ENCODE assay signal across 30 cellular contexts in the genomic region with DNA sequence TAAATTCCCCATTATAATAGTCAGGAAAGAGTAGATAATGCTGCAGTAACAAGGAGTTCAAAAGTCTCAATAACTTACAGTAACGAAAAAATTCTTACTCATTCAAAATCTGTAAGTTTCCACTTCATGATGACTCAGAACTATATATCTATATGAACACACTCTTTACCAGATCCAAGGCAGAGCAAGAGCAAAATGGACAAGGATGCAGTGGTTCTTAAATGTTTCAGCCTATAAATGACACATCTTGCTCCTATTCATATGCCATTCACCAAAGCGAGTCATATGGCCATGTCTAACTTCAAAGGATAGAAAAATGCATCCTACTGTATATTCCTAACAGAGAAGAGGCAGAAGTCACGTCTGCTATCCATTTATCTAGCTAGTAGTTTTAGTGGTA.
"Had no signal": no experiment of that assay in that cellular context is flagged by ENCODE, and none has a peak within 500 bp of the region (broad histone marks: within the 10 kb centered on the region; RNA-seq: fewer than 3 reads in every experiment).

No MANE protein-coding gene starts in this region.

- H3K27me3 ChIP-seq: adrenal gland, dorsolateral prefrontal cortex, neutrophil, sigmoid colon, upper lobe of right lung had no signal

- H3K27me3 Mint-ChIP-seq: activated CD4-positive, alpha-beta T cell treated with anti-CD3 and anti-CD28 coated beads for 36 hours; activated naive CD8-positive, alpha-beta T cell treated with anti-CD3 and anti-CD28 coated beads for 36 hours; stimulated activated naive CD8-positive, alpha-beta T cell treated with anti-CD3 and anti-CD28 coated beads, Interleukin-15, Interleukin-2, amounts not matched to agents 100 ng/mL and 50 ng/mL, for 24 hours had no signal

- H3K4me1 ChIP-seq: adrenal gland, sigmoid colon, upper lobe of right lung had no signal

- H3K4me1 Mint-ChIP-seq: activated CD4-positive, alpha-beta T cell treated with anti-CD3 and anti-CD28 coated beads for 36 hours; activated naive CD8-positive, alpha-beta T cell treated with anti-CD3 and anti-CD28 coated beads for 36 hours; brain; nephron progenitor cell; stimulated activated effector memory CD8-positive, alpha-beta T cell treated with anti-CD3 and anti-CD28 coated beads, Interleukin-12 subunit alpha, Interleukin-12 subunit beta, amount 100 ng/mL, for 72 hours had no signal

- H3K36me3 ChIP-seq: adrenal gland, neutrophil, sigmoid colon, thoracic aorta, upper lobe of right lung had no signal

- ATAC-seq: activated CD4-positive, alpha-beta T cell treated with anti-CD3 and anti-CD28 coated beads for 36 hours; left cardiac atrium; left ventricle myocardium superior; stimulated activated effector memory CD8-positive, alpha-beta T cell treated with anti-CD3 and anti-CD28 coated beads, Interleukin-12 subunit alpha, Interleukin-12 subunit beta, amount 100 ng/mL, for 72 hours; upper lobe of right lung had no signal

- H3K27ac Mint-ChIP-seq: activated CD4-positive, alpha-beta T cell treated with anti-CD3 and anti-CD28 coated beads for 36 hours; activated naive CD4-positive, alpha-beta T cell treated with anti-CD3 and anti-CD28 coated beads for 36 hours; activated naive CD8-positive, alpha-beta T cell treated with anti-CD3 and anti-CD28 coated beads for 36 hours; activated T-helper 1 cell treated with anti-CD3 and anti-CD28 coated beads, Interleukin-12 subunit alpha, Interleukin-12 subunit beta, Interleukin-2, Interleukin-4 antibody, amounts not matched to agents 30 ng/mL and 10 ng/mL and 1 ng/mL, durations not matched to agents 14 hours and 24 hours and 36 hours; brain; nephron progenitor cell; stimulated activated effector memory CD8-positive, alpha-beta T cell treated with anti-CD3 and anti-CD28 coated beads, Interleukin-12 subunit alpha, Interleukin-12 subunit beta, amount 100 ng/mL, for 72 hours; stimulated activated naive CD8-positive, alpha-beta T cell treated with anti-CD3 and anti-CD28 coated beads, Interleukin-15, Interleukin-2, amounts not matched to agents 100 ng/mL and 50 ng/mL, for 24 hours had no signal

- H3K9me3 ChIP-seq: adrenal gland, neutrophil, sigmoid colon, thoracic aorta, upper lobe of right lung had no signal

- H3K9me3 Mint-ChIP-seq: activated naive CD8-positive, alpha-beta T cell treated with anti-CD3 and anti-CD28 coated beads for 36 hours; activated T-helper 1 cell treated with anti-CD3 and anti-CD28 coated beads, Interleukin-12 subunit alpha, Interleukin-12 subunit beta, Interleukin-2, Interleukin-4 antibody, amounts not matched to agents 30 ng/mL and 10 ng/mL and 1 ng/mL, durations not matched to agents 14 hours and 24 hours and 36 hours; brain; nephron progenitor cell had no signal

- DNase-seq: activated CD4-positive, alpha-beta T cell treated with anti-CD3 and anti-CD28 coated beads for 36 hours; activated CD4-positive, alpha-beta T cell treated with anti-CD3 and anti-CD28 coated beads, Interleukin-2, amount 50 U/mL, for 48 hours; activated CD4-positive, CD25-positive, alpha-beta regulatory T cell; activated CD8-positive, alpha-beta memory T cell treated with anti-CD3 and anti-CD28 coated beads for 24 hours; activated effector memory CD4-positive, alpha-beta T cell treated with anti-CD3 and anti-CD28 coated beads, Interleukin-2, amount 50 U/mL, for 16 hours; activated naive CD4-positive, alpha-beta T cell treated with anti-CD3 and anti-CD28 coated beads for 36 hours; activated naive CD8-positive, alpha-beta T cell treated with anti-CD3 and anti-CD28 coated beads for 36 hours; activated T-cell treated with anti-CD3 and anti-CD28 coated beads, Interleukin-2, amount 50 U/mL, for 1 hour; adrenal gland; aorta; dorsolateral prefrontal cortex; effector memory CD4-positive, alpha-beta T cell; erythroblast; head of caudate nucleus; hippocampal formation; left cardiac atrium; left ventricle myocardium superior; nephron progenitor cell; retina; sigmoid colon; small intestine; stimulated activated CD4-positive, alpha-beta T cell treated with anti-CD3 and anti-CD28 coated beads, Interleukin-4, amount 100 ng/mL, for 24 hours; upper lobe of right lung had no signal

- H3K4me3 Mint-ChIP-seq: activated CD4-positive, alpha-beta T cell treated with anti-CD3 and anti-CD28 coated beads for 36 hours; activated naive CD4-positive, alpha-beta T cell treated with anti-CD3 and anti-CD28 coated beads for 36 hours; activated naive CD8-positive, alpha-beta T cell treated with anti-CD3 and anti-CD28 coated beads for 36 hours; activated T-helper 1 cell treated with anti-CD3 and anti-CD28 coated beads, Interleukin-12 subunit alpha, Interleukin-12 subunit beta, Interleukin-2, Interleukin-4 antibody, amounts not matched to agents 30 ng/mL and 10 ng/mL and 1 ng/mL, durations not matched to agents 14 hours and 24 hours and 36 hours; brain; nephron progenitor cell; stimulated activated effector memory CD8-positive, alpha-beta T cell treated with anti-CD3 and anti-CD28 coated beads, Interleukin-12 subunit alpha, Interleukin-12 subunit beta, amount 100 ng/mL, for 72 hours; stimulated activated naive CD8-positive, alpha-beta T cell treated with anti-CD3 and anti-CD28 coated beads, Interleukin-15, Interleukin-2, amounts not matched to agents 100 ng/mL and 50 ng/mL, for 24 hours had no signal

- H3K36me3 Mint-ChIP-seq: activated naive CD8-positive, alpha-beta T cell treated with anti-CD3 and anti-CD28 coated beads for 36 hours; brain; stimulated activated effector memory CD8-positive, alpha-beta T cell treated with anti-CD3 and anti-CD28 coated beads, Interleukin-12 subunit alpha, Interleukin-12 subunit beta, amount 100 ng/mL, for 72 hours had no signal

- H3K27ac ChIP-seq: adrenal gland, coronary artery, dorsolateral prefrontal cortex, neutrophil, sigmoid colon, thoracic aorta, upper lobe of right lung had no signal

- H3K4me3 ChIP-seq: adrenal gland, coronary artery, dorsolateral prefrontal cortex, sigmoid colon, thoracic aorta, upper lobe of right lung had no signal
